In the genomic region with DNA sequence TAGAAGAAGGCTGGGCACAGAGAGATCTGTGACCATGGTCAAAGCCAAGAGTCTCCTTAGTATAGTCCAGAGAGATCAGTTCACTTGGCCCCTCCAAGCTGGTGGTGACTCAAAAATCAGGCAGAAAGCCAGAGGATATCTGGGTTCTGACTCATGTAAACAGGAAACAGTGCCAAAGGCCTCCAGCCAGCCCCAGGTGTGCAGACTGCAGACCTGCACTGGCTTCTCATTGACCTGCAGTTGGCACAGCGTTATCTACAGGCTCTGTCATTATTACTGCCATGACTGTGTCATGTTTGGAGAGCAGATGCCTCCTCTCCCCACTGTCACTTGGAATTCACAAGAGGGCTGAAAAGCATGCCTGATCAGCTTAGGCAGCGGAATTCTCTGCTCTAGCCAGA, we compare ENCODE assay signal across 10 cellular contexts.
DNase-seq lines count a peak whose midpoint lies in the region; ATAC-seq, FAIRE-seq and TF ChIP-seq lines count a peak whose summit lies in the region.
"Had no signal": no experiment of that assay in that cellular context is flagged by ENCODE, and none has a peak within 500 bp of the region (broad histone marks: within the 10 kb centered on the region; RNA-seq: fewer than 3 reads in every experiment).

No MANE protein-coding gene starts in this region.

- H3K9me3 Mint-ChIP-seq in effector memory CD8-positive, alpha-beta T cell, result peaks cover 3 to 9% of the 10 kb centered on the region in 2 donors
- no peaks in the 10 kb centered on the region for H3K9me3 Mint-ChIP-seq in endothelial cell (ENCODE audit: unreplicated experiment)

- no peak overlapping the region for H3K4me3 Mint-ChIP-seq in effector memory CD8-positive, alpha-beta T cell
- H3K4me3 Mint-ChIP-seq in endothelial cell (ENCODE audit: unreplicated experiment), result no peak overlapping the region

- H3K27me3 ChIP-seq in adipocyte (replicated peaks; ENCODE audit: control insufficient read depth, insufficient read depth, low read length), result no peaks in the 10 kb centered on the region
- H3K27me3 ChIP-seq: cardiac muscle cell had no signal

- FAIRE-seq in islet of Langerhans (lab: Jason Lieb, UNC), result peak; percentile 89
- no peak for FAIRE-seq in urothelium cell line (lab: Jason Lieb, UNC)
- FAIRE-seq: A204.1 had no signal

- no peaks in the 10 kb centered on the region for H3K36me3 ChIP-seq in adipocyte (ENCODE audit: control insufficient read depth, insufficient read depth, low read length, severe bottlenecking)
- H3K36me3 ChIP-seq: cardiac muscle cell had no signal

- H3K4me1 Mint-ChIP-seq in effector memory CD8-positive, alpha-beta T cell (ENCODE audit: low read depth in 2 of 2), result no peaks in the 10 kb centered on the region
- H3K4me1 Mint-ChIP-seq in endothelial cell (ENCODE audit: unreplicated experiment), result peaks cover 7% of the 10 kb centered on the region

- H3K9ac ChIP-seq in adipocyte (ENCODE audit: low read length), result peak overlapping the region; percentile 32

- no peak for TF ChIP-seq CTCF in endothelial cell (IDR thresholded peaks at IDR 0.05; ENCODE audit: unreplicated experiment)

- ATAC-seq in effector memory CD8-positive, alpha-beta T cell (replicated peaks), result no peak

- H3K27me3 Mint-ChIP-seq in effector memory CD8-positive, alpha-beta T cell, result no peaks in the 10 kb centered on the region
- no peaks in the 10 kb centered on the region for H3K27me3 Mint-ChIP-seq in endothelial cell (ENCODE audit: unreplicated experiment)

- no peak overlapping the region for H3K4me3 ChIP-seq in adipocyte (ENCODE audit: low read length)
- H3K4me3 ChIP-seq: cardiac muscle cell had no signal

- no peaks in the 10 kb centered on the region for H3K36me3 Mint-ChIP-seq in effector memory CD8-positive, alpha-beta T cell (ENCODE audit: insufficient read depth)
- H3K36me3 Mint-ChIP-seq in endothelial cell (ENCODE audit: low read depth, unreplicated experiment), result no peaks in the 10 kb centered on the region

- DNase-seq in NCI-H2107 (lab: John Stamatoyannopoulos, UW) (peak; percentile 14), NCI-H2107 treated with DMSO at 0.1 percent for 48 hours (lab: John Stamatoyannopoulos, UW; ENCODE audit: unreplicated experiment) (no peak), adipocyte (ENCODE audit: low read depth) (peak; percentile 84), urothelium cell line (ENCODE audit: low spot score) (peak; percentile 88), NCI-H1436 (lab: John Stamatoyannopoulos, UW) (no peak), endothelial cell (ENCODE audit: low spot score) (no peak)
- no peak for DNase-seq in effector memory CD8-positive, alpha-beta T cell

- H3K9me3 ChIP-seq in adipocyte (ENCODE audit: control insufficient read depth, low read length), result no peaks in the 10 kb centered on the region

- H3K4me1 ChIP-seq in adipocyte (ENCODE audit: control insufficient read depth, insufficient read depth, low read length), result peaks cover 76% of the 10 kb centered on the region

- H3K27ac Mint-ChIP-seq in effector memory CD8-positive, alpha-beta T cell, result no peak overlapping the region
- no peak overlapping the region for H3K27ac Mint-ChIP-seq in endothelial cell (ENCODE audit: unreplicated experiment)

Comparison
In these comparisons a context has a peak if more than half of its experiments do, and no peak if none do; other contexts are left out.
1. DNase-seq: peak in NCI-H2107 (single experiment), adipocyte (single experiment) and urothelium cell line (single experiment); none in NCI-H2107 treated with DMSO at 0.1 percent for 48 hours (single experiment), NCI-H1436 (single experiment), effector memory CD8-positive, alpha-beta T cell (0 of 3) and endothelial cell (single experiment).